In genomic region chr7:12436896-12437535, GRCh38 we compare ENCODE assay signal across 11 cellular contexts. TPM values are rescaled to one million over a fixed set of nuclear protein-coding genes. Genes with fewer than 3 reads are reported as not detected.
DNase-seq lines count a peak whose midpoint lies in the region; ATAC-seq, FAIRE-seq and TF ChIP-seq lines count a peak whose summit lies in the region.
"Had no signal": no experiment of that assay in that cellular context is flagged by ENCODE, and none has a peak within 500 bp of the region (broad histone marks: within the 10 kb centered on the region; RNA-seq: fewer than 3 reads in every experiment).

No MANE protein-coding gene starts in this region.

- intact Hi-C loops in ascending aorta (cut with DNase I) = no loop called here

- H3K27me3 Mint-ChIP-seq in endothelial cell (ENCODE audit: unreplicated experiment) = peaks cover 2% of the 10 kb centered on the region
- H3K27me3 Mint-ChIP-seq: CD4-positive, CD25-positive, alpha-beta regulatory T cell had no signal

- H3K9me3 Mint-ChIP-seq in endothelial cell (ENCODE audit: unreplicated experiment) = no peaks in the 10 kb centered on the region
- H3K9me3 Mint-ChIP-seq: CD4-positive, CD25-positive, alpha-beta regulatory T cell had no signal

- in situ Hi-C loops in HAP-1 (cut with MboI; ENCODE audit: low sequenced_read_pairs) = no loop called here

- H3K36me3 Mint-ChIP-seq in endothelial cell (ENCODE audit: low read depth, unreplicated experiment) = no peaks in the 10 kb centered on the region
- H3K36me3 Mint-ChIP-seq: CD4-positive, CD25-positive, alpha-beta regulatory T cell had no signal

- H3K27ac Mint-ChIP-seq in endothelial cell (ENCODE audit: unreplicated experiment) = no peak overlapping the region
- H3K27ac Mint-ChIP-seq: CD4-positive, CD25-positive, alpha-beta regulatory T cell had no signal

- 44% methylated on average over 7 of the region's 7 CpGs for WGBS in A549 (ENCODE audit: missing lambda C conversion rate)

- H3K9me3 ChIP-seq in A549 = no peaks in the 10 kb centered on the region
- H3K9me3 ChIP-seq in HAP-1 = no peaks in the 10 kb centered on the region
- H3K9me3 ChIP-seq in ascending aorta = no peaks in the 10 kb centered on the region

- no peaks in the 10 kb centered on the region for H3K36me3 ChIP-seq in HAP-1 (replicated peaks)
- no peaks in the 10 kb centered on the region for H3K36me3 ChIP-seq in ascending aorta

- H3K4me3 Mint-ChIP-seq in endothelial cell (ENCODE audit: unreplicated experiment) = no peak overlapping the region
- H3K4me3 Mint-ChIP-seq: CD4-positive, CD25-positive, alpha-beta regulatory T cell had no signal

- POLR2A ChIA-PET in A549 (lab: Yijun Ruan, JAX) = interaction anchor here (1.3 kb wide), 1 partner anchor 33 kb away, joined by 3 read pairs; no protein-coding TSS in a partner anchor

- peaks cover 9% of the 10 kb centered on the region for H3K4me1 Mint-ChIP-seq in endothelial cell (ENCODE audit: unreplicated experiment)
- H3K4me1 Mint-ChIP-seq: CD4-positive, CD25-positive, alpha-beta regulatory T cell had no signal

- no peak for TF ChIP-seq EP300 in A549 (IDR thresholded peaks at IDR 0.05)

- peak; percentile 54 to 72; a peak in 3 of 6 replicates for ATAC-seq in A549

- no peak for FAIRE-seq in A549 (lab: Jason Lieb, UNC)

- CTCF ChIA-PET in A549 (lab: Yijun Ruan, JAX) = interaction anchor here (0.9 to 4.7 kb wide), 5 partner anchors 14 to 603 kb away, joined by 3 to 29 read pairs (median 6); no protein-coding TSS in a partner anchor

- DNase-seq in A549 (ENCODE audit: low read depth in 1 of 2, low spot score in 1 of 2) (peak in 1 of 2 experiments; percentile 20), HAP-1 (ENCODE audit: low spot score in 2 of 2) (peak; percentile 68 to 71), NCI-H226 (peak; percentile 52), endothelial cell (ENCODE audit: low spot score) (peak; percentile 17), middle frontal gyrus (ENCODE audit: extremely low spot score, low spot score) (no peak), ascending aorta (ENCODE audit: low spot score in 2 of 2) (no peak), NCI-H510A treated with DMSO at 0.1 percent for 48 hours (lab: John Stamatoyannopoulos, UW) (no peak)
- no peak for DNase-seq in activated naive CD4-positive, alpha-beta T cell (lab: John Stamatoyannopoulos, UW)
- DNase-seq: CD4-positive, CD25-positive, alpha-beta regulatory T cell; stimulated activated naive CD4-positive, alpha-beta T cell treated with Interleukin-2 at 50 U/mL for 16 hours had no signal

- TF ChIP-seq POLR2A in A549 (IDR thresholded peaks at IDR 0.05; ENCODE audit: low read length) = no peak

- TF ChIP-seq RAD21 in A549 (conservative IDR thresholded peaks at IDR 0.05 in 1 of 2, IDR thresholded peaks at IDR 0.05 in 1 of 2) = peak; percentile 14; a peak in 1 of 5 replicates

- 0 out of 3 replicates have a peak overlapping the region, but pooled peaks have one; percentile 15 for H3K4me2 ChIP-seq in A549

- TF ChIP-seq CTCF in A549 (IDR thresholded peaks at IDR 0.05) (peak; percentile 29; the same call in 2 of the 3 replicates), endothelial cell (IDR thresholded peaks at IDR 0.05; ENCODE audit: unreplicated experiment) (no peak), ascending aorta (IDR thresholded peaks at IDR 0.05) (no peak)

- no peaks in the 10 kb centered on the region; the same call in 2 of the 3 replicates for H3K4me1 ChIP-seq in A549
- H3K4me1 ChIP-seq in HAP-1 = peaks cover 3% of the 10 kb centered on the region; the same call in 1 of the 2 replicates
- no peaks in the 10 kb centered on the region for H3K4me1 ChIP-seq in ascending aorta

- H3K27me3 ChIP-seq in HAP-1 (ENCODE audit: low read depth) = no peaks in the 10 kb centered on the region
- H3K27me3 ChIP-seq in ascending aorta = no peaks in the 10 kb centered on the region

- H3K27ac ChIP-seq in A549 = no peak overlapping the region
- H3K27ac ChIP-seq in ascending aorta = no peak overlapping the region

- H3K4me3 ChIP-seq in A549 (no peak overlapping the region), HAP-1 (no peak overlapping the region), ascending aorta (no peak overlapping the region)

TF ChIP-seq in A549, 52 proteins besides CTCF, POLR2A, EP300 and RAD21:
- TF ChIP-seq HDAC2 (IDR thresholded peaks at IDR 0.05) (no peak), NFE2L2 (conservative IDR thresholded peaks at IDR 0.05; ENCODE audit: low read length) (no peak), MYC (IDR thresholded peaks at IDR 0.05; ENCODE audit: borderline replicate concordance, low read length) (no peak), PBX3 (IDR thresholded peaks at IDR 0.05) (no peak), KDM5A (IDR thresholded peaks at IDR 0.05) (no peak), JUNB (IDR thresholded peaks at IDR 0.05) (no peak), SREBF2 (IDR thresholded peaks at IDR 0.05) (no peak), CHD2 (IDR thresholded peaks at IDR 0.05; ENCODE audit: low read length, partially characterized antibody) (no peak), CBX2 (IDR thresholded peaks at IDR 0.05; ENCODE audit: borderline replicate concordance, low read depth) (no peak), HOXB13 (CRISPR knock-in tag; IDR thresholded peaks at IDR 0.05; ENCODE audit: low read depth) (no peak), FOXS1 (CRISPR knock-in tag; IDR thresholded peaks at IDR 0.05) (no peak), SMC3 (IDR thresholded peaks at IDR 0.05) (no peak), ATOH8 (CRISPR knock-in tag; IDR thresholded peaks at IDR 0.05; ENCODE audit: low read depth) (no peak), POLR2AphosphoS2 (conservative IDR thresholded peaks at IDR 0.05; ENCODE audit: low read length) (no peak)
- TF ChIP-seq, protein P1, sequence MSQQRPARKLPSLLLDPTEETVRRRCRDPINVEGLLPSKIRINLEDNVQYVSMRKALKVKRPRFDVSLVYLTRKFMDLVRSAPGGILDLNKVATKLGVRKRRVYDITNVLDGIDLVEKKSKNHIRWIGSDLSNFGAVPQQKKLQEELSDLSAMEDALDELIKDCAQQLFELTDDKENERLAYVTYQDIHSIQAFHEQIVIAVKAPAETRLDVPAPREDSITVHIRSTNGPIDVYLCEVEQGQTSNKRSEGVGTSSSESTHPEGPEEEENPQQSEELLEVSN (IDR thresholded peaks at IDR 0.05; ENCODE audit: borderline replicate concordance, low read depth) = no peak
TF ChIP-seq in A549: peak in this region for 0.

RNA-seq across cellular contexts. Expression of gene VWDE, which starts 33.4 kb away (rescaled TPM):
- 2.1 and 2.4 TPM in 2 replicates for polyA plus RNA-seq in A549 (2011; rRNA removed)
- 0.24 and 0.26 TPM in 2 replicates for polyA plus RNA-seq in A549 (2012; cell fraction: cytosol; rRNA removed)
- polyA plus RNA-seq in A549 (2012; cell fraction: nucleus; rRNA removed) = 0.31 and 0.40 TPM in 2 replicates
- polyA plus RNA-seq in A549 (2017; fragmentation: RNase III; extraction: RNeasy Plus Mini Kit Qiagen cat#74134 plus additional on column Dnase treatment) = 0.59 to 1.2 TPM (median 0.73 TPM) in 3 replicates
- 5.5 and 7.2 TPM in 2 replicates for polyA minus RNA-seq in A549 (2011; rRNA and poly(A)+ RNA removed)
- total RNA-seq in endothelial cell (ENCODE audit: unreplicated experiment) = 3.2 TPM
- total RNA-seq in ascending aorta = not detected
- total RNA-seq: lung microvascular endothelial cell had no signal

Comparison
In these comparisons a context has a peak if more than half of its experiments do, and no peak if none do; other contexts are left out.
1. DNase-seq: peak in HAP-1 (2 of 2), NCI-H226 (single experiment) and endothelial cell (single experiment); none in middle frontal gyrus (single experiment), ascending aorta (0 of 2), NCI-H510A treated with DMSO at 0.1 percent for 48 hours (single experiment) and activated naive CD4-positive, alpha-beta T cell (0 of 4).